In the genomic region with DNA sequence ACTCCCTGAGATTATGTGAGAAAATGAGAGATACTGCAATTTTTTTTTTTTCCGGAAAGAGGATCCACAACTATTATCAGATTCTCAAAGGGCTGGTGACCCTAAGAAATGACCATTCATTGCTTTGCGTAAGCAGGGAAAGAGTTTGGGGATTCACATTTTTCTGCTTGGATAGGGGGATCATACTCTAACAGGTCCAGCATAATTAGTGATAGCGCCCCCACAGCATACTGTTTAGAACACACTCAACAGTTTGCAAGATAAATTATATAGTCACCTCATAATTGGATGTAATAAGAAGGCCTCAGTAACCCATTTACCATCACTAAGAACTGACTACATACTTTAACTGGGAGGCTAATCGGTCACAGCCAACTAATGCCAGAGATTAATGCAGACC, we compare ENCODE assay signal across 1 cellular context.
TF ChIP-seq lines count a peak whose summit lies in the region.

No MANE protein-coding gene starts in this region.

TF ChIP-seq in endothelial cell of umbilical vein, 7 proteins besides CTCF, POLR2A, EP300 and RAD21:
- TF ChIP-seq JUN (IDR thresholded peaks at IDR 0.05; ENCODE audit: borderline replicate concordance, insufficient read depth, insufficient read length, low read depth) (no peak), POLR2AphosphoS5 (IDR thresholded peaks at IDR 0.05; ENCODE audit: insufficient read depth, low read depth, low read length) (no peak), FOS (IDR thresholded peaks at IDR 0.05; ENCODE audit: borderline replicate concordance, insufficient read depth, low read length) (no peak), GATA2 (IDR thresholded peaks at IDR 0.05; ENCODE audit: insufficient read depth, insufficient read length, low read depth, low read length) (no peak), EZH2 (IDR thresholded peaks at IDR 0.05; ENCODE audit: borderline replicate concordance, low read depth, low read length, severe bottlenecking) (no peak), MAX (IDR thresholded peaks at IDR 0.05; ENCODE audit: insufficient read depth, insufficient read length) (no peak), MYC (IDR thresholded peaks at IDR 0.05; ENCODE audit: low read depth, low read length) (no peak)
